Comparison of ENCODE assay signal across 9 cellular contexts in genomic region chr17:60077226-60077625, GRCh38. TPM values are rescaled to one million over a fixed set of nuclear protein-coding genes. Genes with fewer than 3 reads are reported as not detected.
DNase-seq lines count a peak whose midpoint lies in the region; ATAC-seq, FAIRE-seq and TF ChIP-seq lines count a peak whose summit lies in the region.
"Had no signal": no experiment of that assay in that cellular context is flagged by ENCODE, and none has a peak within 500 bp of the region (broad histone marks: within the 10 kb centered on the region; RNA-seq: fewer than 3 reads in every experiment).

No MANE protein-coding gene starts in this region.

- intact Hi-C loops in left cardiac atrium (cut with DNase I): no loop called here

- ATAC-seq in left cardiac atrium: no peak

- H3K4me3 ChIP-seq in cardiac muscle cell: peak overlapping the region; percentile 74
- H3K4me3 ChIP-seq in WI38 (ENCODE audit: low read depth, low read length): peak overlapping the region; percentile 69
- peak overlapping the region; percentile 74 to 79 for H3K4me3 ChIP-seq in foreskin fibroblast (ENCODE audit: low read depth in 1 of 2, low read length in 2 of 2)

- no peaks in the 10 kb centered on the region for H3K27me3 ChIP-seq in cardiac muscle cell
- H3K27me3 ChIP-seq: adrenal gland had no signal

- peaks cover 33% of the 10 kb centered on the region for H3K36me3 ChIP-seq in cardiac muscle cell

- no peak for TF ChIP-seq POLR2A in GM12891 (IDR thresholded peaks at IDR 0.05; ENCODE audit: low read depth, low read length)

- H3K4me1 Mint-ChIP-seq in type B pancreatic cell (ENCODE audit: unreplicated experiment): peaks cover 12% of the 10 kb centered on the region

- no peaks in the 10 kb centered on the region for H3K9me3 ChIP-seq in cardiac muscle cell (ENCODE audit: low read depth)
- H3K9me3 ChIP-seq: adrenal gland had no signal

- no peak for DNase-seq in cardiac muscle cell (ENCODE audit: low read depth in 1 of 2, low spot score in 1 of 2)
- no peak for DNase-seq in left cardiac atrium
- DNase-seq in foreskin fibroblast: no peak
- no peak for DNase-seq in type B pancreatic cell (ENCODE audit: extremely low spot score, unreplicated experiment)
- no peak for DNase-seq in GM12891 (ENCODE audit: insufficient read length, low spot score)
- DNase-seq in LoVo (ENCODE audit: low spot score): no peak
- DNase-seq in DMS 273 treated with DMSO at 0.1 percent for 48 hours (lab: John Stamatoyannopoulos, UW): no peak

- H3K27ac ChIP-seq in cardiac muscle cell: no peak overlapping the region

- H3K4me3 Mint-ChIP-seq in type B pancreatic cell: peak overlapping the region; percentile 97

- no peaks in the 10 kb centered on the region for H3K27me3 Mint-ChIP-seq in type B pancreatic cell

- H3K27ac Mint-ChIP-seq in type B pancreatic cell: peak overlapping the region; percentile 83

- no peaks in the 10 kb centered on the region for H3K36me3 Mint-ChIP-seq in type B pancreatic cell

- no peak for TF ChIP-seq CTCF in cardiac muscle cell (IDR thresholded peaks at IDR 0.05; ENCODE audit: low read depth, low read length)
- TF ChIP-seq CTCF in WI38 (IDR thresholded peaks at IDR 0.05; ENCODE audit: low read depth, low read length): no peak
- no peak for TF ChIP-seq CTCF in foreskin fibroblast (IDR thresholded peaks at IDR 0.05; ENCODE audit: low read depth, low read length)
- no peak for TF ChIP-seq CTCF in type B pancreatic cell (conservative IDR thresholded peaks at IDR 0.05)

- H3K9me3 Mint-ChIP-seq in type B pancreatic cell: no peaks in the 10 kb centered on the region

- FAIRE-seq in GM12891 (lab: Jason Lieb, UNC): no peak

- H3K4me1 ChIP-seq in cardiac muscle cell (ENCODE audit: low read depth): peaks cover 8% of the 10 kb centered on the region

TF ChIP-seq in GM12891, 5 proteins besides CTCF, POLR2A, EP300 and RAD21:
- no peak for TF ChIP-seq TAF1 (IDR thresholded peaks at IDR 0.05; ENCODE audit: low read depth, low read length)
- TF ChIP-seq POU2F2 (IDR thresholded peaks at IDR 0.05; ENCODE audit: low read depth, low read length): no peak
- no peak for TF ChIP-seq PAX5 (IDR thresholded peaks at IDR 0.05; ENCODE audit: insufficient read depth, low read length, severe bottlenecking)
- TF ChIP-seq POLR2AphosphoS5 (IDR thresholded peaks at IDR 0.05; ENCODE audit: low read depth, low read length): no peak
- TF ChIP-seq SPI1 (IDR thresholded peaks at IDR 0.05; ENCODE audit: low read depth, low read length): no peak
TF ChIP-seq in GM12891: peak in this region for 0.

RNA-seq across cellular contexts. Expression of gene HEATR6, which starts 1.5 kb away (rescaled TPM):
- 25.4 and 31.6 TPM in 2 replicates for total RNA-seq in cardiac muscle cell
- polyA plus RNA-seq in cardiac muscle cell: 12.2 and 14.7 TPM in 2 replicates
- 10 to 100 TPM; 11.9 to 13.3 TPM for total RNA-seq in left cardiac atrium
- 25.1 and 28.8 TPM in 2 replicates for total RNA-seq in type B pancreatic cell (ENCODE audit: low replicate concordance)
- polyA plus RNA-seq in GM12891 (2012; ENCODE audit: low read depth, missing spikeins): 9.7 TPM
